ENCODE assay signal across 1 cellular context in the genomic region with DNA sequence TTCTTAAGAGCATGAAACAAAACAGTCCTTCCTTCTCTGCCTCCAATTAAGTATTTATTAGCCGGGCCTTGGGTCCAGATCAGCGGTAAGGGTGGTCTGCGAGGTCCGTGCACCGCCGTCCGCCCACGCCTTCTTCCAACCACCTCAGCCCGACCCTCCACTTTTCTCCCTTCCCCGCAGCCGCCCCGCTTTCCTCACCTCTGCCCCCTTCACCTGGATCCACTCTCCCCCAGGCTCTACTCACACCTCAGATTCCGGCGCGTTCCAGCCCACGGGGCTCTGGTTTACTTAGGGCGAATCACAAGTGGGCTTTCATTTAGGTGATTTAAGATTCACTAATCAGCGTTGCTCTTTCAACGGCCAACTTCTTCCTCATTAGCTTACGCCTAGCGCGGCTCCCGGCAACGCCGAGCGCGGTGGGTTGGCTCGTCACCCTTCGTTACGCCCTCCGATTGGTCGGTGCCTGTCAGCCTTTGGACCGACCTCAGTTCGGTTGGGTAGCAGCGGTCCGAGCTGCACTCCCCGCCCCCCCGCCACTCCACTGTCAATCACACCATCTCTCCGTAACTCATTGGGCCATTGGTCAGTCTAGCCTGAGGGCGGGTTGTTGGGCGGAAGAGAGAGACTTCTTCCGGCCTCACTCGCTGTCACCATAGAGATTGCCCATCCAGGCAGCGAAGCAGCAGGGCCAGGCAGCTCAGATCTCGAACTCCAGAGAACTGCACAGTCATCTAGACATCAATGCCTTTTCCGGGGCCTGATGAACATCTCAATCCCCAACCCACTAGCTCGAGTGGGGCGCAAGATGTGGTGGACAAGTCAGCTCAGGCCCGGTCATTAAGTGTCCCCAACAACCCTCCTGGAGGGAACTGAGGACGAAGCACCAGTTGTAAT.
TF ChIP-seq lines count a peak whose summit lies in the region.

Gene TMEM218, minus strand, starts transcription at position 286 of the 894 bp plus-strand sequence. CDS start 9,385 bp downstream, outside the sequence.

TF ChIP-seq in SK-N-SH, 30 proteins besides CTCF, POLR2A, EP300 and RAD21 (continued from another document):
- TF ChIP-seq ZBTB33 (IDR thresholded peaks at IDR 0.05; ENCODE audit: borderline replicate concordance, low read depth) (no peak), JUND (IDR thresholded peaks at IDR 0.05) (no peak), GABPA (IDR thresholded peaks at IDR 0.05; ENCODE audit: low read depth) (peak; percentile 95), FOXM1 (IDR thresholded peaks at IDR 0.05; ENCODE audit: low read depth) (no peak)
- TF ChIP-seq, protein P1, sequence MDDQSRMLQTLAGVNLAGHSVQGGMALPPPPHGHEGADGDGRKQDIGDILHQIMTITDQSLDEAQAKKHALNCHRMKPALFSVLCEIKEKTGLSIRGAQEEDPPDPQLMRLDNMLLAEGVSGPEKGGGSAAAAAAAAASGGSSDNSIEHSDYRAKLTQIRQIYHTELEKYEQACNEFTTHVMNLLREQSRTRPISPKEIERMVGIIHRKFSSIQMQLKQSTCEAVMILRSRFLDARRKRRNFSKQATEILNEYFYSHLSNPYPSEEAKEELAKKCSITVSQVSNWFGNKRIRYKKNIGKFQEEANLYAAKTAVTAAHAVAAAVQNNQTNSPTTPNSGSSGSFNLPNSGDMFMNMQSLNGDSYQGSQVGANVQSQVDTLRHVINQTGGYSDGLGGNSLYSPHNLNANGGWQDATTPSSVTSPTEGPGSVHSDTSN (IDR thresholded peaks at IDR 0.05): peak; percentile 100
TF ChIP-seq in SK-N-SH: peak in this region for 9.
